In genomic region chr16:50614956-50615727, GRCh38 we compare ENCODE assay signal across 12 cellular contexts.
"Had no signal": no experiment of that assay in that cellular context is flagged by ENCODE, and none has a peak within 500 bp of the region (broad histone marks: within the 10 kb centered on the region; RNA-seq: fewer than 3 reads in every experiment).

No MANE protein-coding gene starts in this region.

- H3K27ac Mint-ChIP-seq: activated CD4-positive, alpha-beta memory T cell treated with anti-CD3 and anti-CD28 coated beads, Interleukin-2, amount 10 ng/mL, durations not matched to agents 7 days and 5 days; activated naive CD4-positive, alpha-beta T cell treated with anti-CD3 and anti-CD28 coated beads for 36 hours; activated T-helper 1 cell treated with anti-CD3 and anti-CD28 coated beads, Interleukin-12 subunit alpha, Interleukin-12 subunit beta, Interleukin-2, Interleukin-4 antibody, amounts not matched to agents 30 ng/mL and 10 ng/mL and 1 ng/mL, durations not matched to agents 14 hours and 24 hours and 36 hours; endodermal cell had no signal

- H3K4me3 ChIP-seq: adrenal gland, pancreas had no signal

- H3K9me3 ChIP-seq: adrenal gland, pancreas had no signal

- H3K27ac ChIP-seq: pancreas, VCaP had no signal

- H3K36me3 ChIP-seq: adrenal gland, pancreas had no signal

- DNase-seq: activated CD4-positive, alpha-beta memory T cell treated with anti-CD3 and anti-CD28 coated beads, Interleukin-2, amount 10 ng/mL, durations not matched to agents 7 days and 5 days; activated CD8-positive, alpha-beta memory T cell treated with anti-CD3 and anti-CD28 coated beads, Interleukin-2, amount 50 U/mL, for 48 hours; activated naive CD4-positive, alpha-beta T cell treated with anti-CD3 and anti-CD28 coated beads for 36 hours; adrenal gland; dermis blood vessel endothelial cell; endodermal cell; left colon; stimulated activated naive B cell treated with anti-CD40 and anti-IgM and Interleukin-4, amounts not matched to agents 10 μg/mL and 1 μg/mL and 100 μg/mL, for 72 hours; T1000 had no signal

- H3K27me3 Mint-ChIP-seq: activated CD4-positive, alpha-beta memory T cell treated with anti-CD3 and anti-CD28 coated beads, Interleukin-2, amount 10 ng/mL, durations not matched to agents 7 days and 5 days had no signal

- H3K4me3 Mint-ChIP-seq: activated CD4-positive, alpha-beta memory T cell treated with anti-CD3 and anti-CD28 coated beads, Interleukin-2, amount 10 ng/mL, durations not matched to agents 7 days and 5 days; activated naive CD4-positive, alpha-beta T cell treated with anti-CD3 and anti-CD28 coated beads for 36 hours; activated T-helper 1 cell treated with anti-CD3 and anti-CD28 coated beads, Interleukin-12 subunit alpha, Interleukin-12 subunit beta, Interleukin-2, Interleukin-4 antibody, amounts not matched to agents 30 ng/mL and 10 ng/mL and 1 ng/mL, durations not matched to agents 14 hours and 24 hours and 36 hours; endodermal cell; stimulated activated naive B cell treated with anti-CD40 and anti-IgM and Interleukin-4, amounts not matched to agents 10 μg/mL and 1 μg/mL and 100 μg/mL, for 72 hours had no signal

- ATAC-seq: left colon; pancreas; stimulated activated naive B cell treated with anti-CD40 and anti-IgM and Interleukin-4, amounts not matched to agents 10 μg/mL and 1 μg/mL and 100 μg/mL, for 72 hours had no signal

- H3K9me3 Mint-ChIP-seq: activated CD4-positive, alpha-beta memory T cell treated with anti-CD3 and anti-CD28 coated beads, Interleukin-2, amount 10 ng/mL, durations not matched to agents 7 days and 5 days; activated naive CD4-positive, alpha-beta T cell treated with anti-CD3 and anti-CD28 coated beads for 36 hours; activated T-helper 1 cell treated with anti-CD3 and anti-CD28 coated beads, Interleukin-12 subunit alpha, Interleukin-12 subunit beta, Interleukin-2, Interleukin-4 antibody, amounts not matched to agents 30 ng/mL and 10 ng/mL and 1 ng/mL, durations not matched to agents 14 hours and 24 hours and 36 hours; endodermal cell; stimulated activated naive B cell treated with anti-CD40 and anti-IgM and Interleukin-4, amounts not matched to agents 10 μg/mL and 1 μg/mL and 100 μg/mL, for 72 hours had no signal

- H3K27me3 ChIP-seq: adrenal gland, pancreas had no signal
